Comparison of ENCODE assay signal across 1 cellular context in the genomic region with DNA sequence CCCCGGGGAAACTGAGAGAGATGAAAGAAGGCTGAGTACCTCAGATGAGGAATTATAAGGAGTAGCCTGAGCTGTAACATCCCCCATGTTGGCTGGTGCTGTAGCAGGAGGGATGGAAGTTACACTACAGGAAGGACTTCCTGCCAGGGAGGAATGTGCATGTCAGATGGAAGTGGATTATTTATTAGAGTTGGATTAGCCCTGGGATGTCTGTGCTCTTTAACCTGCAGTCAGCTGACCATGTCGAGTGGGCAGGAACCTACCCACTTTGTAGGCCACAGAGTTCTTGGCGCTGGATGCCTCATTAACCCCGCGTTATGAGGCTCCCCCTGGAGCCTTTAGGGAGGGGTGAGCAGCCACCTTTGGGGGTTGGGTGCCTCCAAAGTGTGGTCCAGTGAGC.
TF ChIP-seq lines count a peak whose summit lies in the region.

No MANE protein-coding gene starts in this region.

TF ChIP-seq in H1, 55 proteins besides CTCF, POLR2A, EP300 and RAD21:
- no peak for TF ChIP-seq SP1 (IDR thresholded peaks at IDR 0.05; ENCODE audit: low read depth, low read length)
- TF ChIP-seq BCL11A (IDR thresholded peaks at IDR 0.05; ENCODE audit: low read depth in 2 of 2, low read length in 2 of 2): no peak
- TF ChIP-seq GTF2F1 (IDR thresholded peaks at IDR 0.05; ENCODE audit: borderline replicate concordance, low read depth, low read length): no peak
- TF ChIP-seq NRF1 (IDR thresholded peaks at IDR 0.05; ENCODE audit: low read depth, low read length): no peak
- no peak for TF ChIP-seq ATF2 (IDR thresholded peaks at IDR 0.05; ENCODE audit: low read length)
- TF ChIP-seq YY1 (IDR thresholded peaks at IDR 0.05; ENCODE audit: low read depth, low read length): no peak
- TF ChIP-seq PHF8 (conservative IDR thresholded peaks at IDR 0.05; ENCODE audit: low read depth, low read length): no peak
- TF ChIP-seq SUZ12 (IDR thresholded peaks at IDR 0.05; ENCODE audit: low read length): no peak
- no peak for TF ChIP-seq CHD1 (IDR thresholded peaks at IDR 0.05; ENCODE audit: low read depth, low read length)
- no peak for TF ChIP-seq ZNF274 (IDR thresholded peaks at IDR 0.05; ENCODE audit: borderline replicate concordance, extremely low read depth, low read length)
- no peak for TF ChIP-seq SIX5 (IDR thresholded peaks at IDR 0.05; ENCODE audit: low read depth, low read length)
- TF ChIP-seq RXRA (IDR thresholded peaks at IDR 0.05; ENCODE audit: insufficient read depth, low read depth, low read length): no peak
